In the genomic region with DNA sequence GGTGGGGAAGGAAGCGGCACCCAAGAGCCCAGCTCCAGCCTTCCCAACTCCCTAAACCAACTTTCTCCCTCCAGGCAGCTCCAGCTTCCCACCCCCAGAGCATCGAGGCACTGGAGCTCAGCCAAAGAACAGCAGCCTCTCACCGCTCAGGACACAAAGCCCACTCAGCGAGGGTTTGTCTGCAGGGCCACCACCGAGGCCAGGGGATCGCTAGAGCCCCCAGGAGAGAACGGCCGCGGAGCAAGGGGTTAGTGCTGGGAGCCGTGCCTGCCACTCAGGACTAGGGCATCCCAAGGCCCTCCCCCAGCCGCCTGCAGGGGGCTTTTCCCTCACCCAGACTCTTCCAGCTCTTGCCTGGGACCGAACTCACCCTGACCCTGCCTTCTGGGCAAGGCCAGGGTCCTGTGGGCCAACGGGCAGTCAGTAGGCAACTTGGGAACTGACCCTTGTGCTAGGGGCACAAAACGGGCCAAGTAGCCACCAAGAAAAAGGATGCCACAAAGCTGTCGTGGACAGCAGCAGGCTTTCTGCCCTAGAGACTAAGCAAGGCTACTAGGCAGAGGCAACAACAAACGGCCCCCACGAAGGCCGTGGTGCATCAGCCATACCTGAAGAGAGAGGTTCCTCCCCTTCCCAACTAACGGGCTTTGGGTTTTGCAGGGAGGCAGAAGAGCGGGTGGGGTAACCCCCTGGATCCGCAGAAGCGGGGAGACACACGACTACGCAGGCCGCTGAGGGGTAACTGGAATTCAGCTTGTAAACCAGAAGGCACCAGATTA, we compare ENCODE assay signal across 8 cellular contexts. TPM values are rescaled to one million over a fixed set of nuclear protein-coding genes. Genes with fewer than 3 reads are reported as not detected.
A peak's percentile ranks its signal among the peaks of the same experiment; 100 is the strongest.
DNase-seq lines count a peak whose midpoint lies in the region; ATAC-seq, FAIRE-seq and TF ChIP-seq lines count a peak whose summit lies in the region.

No MANE protein-coding gene starts in this region.

- H3K9me3 ChIP-seq in left ventricle myocardium inferior (replicated peaks) (no peaks in the 10 kb centered on the region), GM12878 (replicated peaks; ENCODE audit: control insufficient read depth, insufficient read depth, low read length) (no peaks in the 10 kb centered on the region), vagina (no peaks in the 10 kb centered on the region)

- CTCF ChIA-PET in GM12878 (lab: Yijun Ruan, JAX): interaction anchor here (0.9 to 5.9 kb wide), 10 partner anchors 12 to 206 kb away, joined by 3 to 35 read pairs (median 5); no protein-coding TSS in a partner anchor

- intact Hi-C loops in left ventricle myocardium inferior (cut with micrococcal nuclease) (no loop called here), Right ventricle myocardium superior (cut with DNase I) (no loop called here), GM12878 (cut with micrococcal nuclease; ENCODE audit: unreplicated experiment) (loop anchor here (1.0 kb wide), 1 partner anchor 39 kb away; no protein-coding TSS in a partner anchor), vagina (cut with DNase I) (no loop called here)

- RAD21 ChIA-PET in GM12878 (lab: Charles Lee; ENCODE audit: unreplicated experiment): interaction anchor here (0.6 to 6.4 kb wide), 10 partner anchors 12 to 504 kb away, joined by 3 to 48 read pairs (median 4); a partner anchor contains a TSS

- no peaks in the 10 kb centered on the region for H3K27me3 Mint-ChIP-seq in mesothelial cell of epicardium (ENCODE audit: low read depth)

- peak overlapping the region; percentile 83 for H3K4me3 ChIP-seq in left ventricle myocardium inferior
- peak overlapping the region; percentile 80 for H3K4me3 ChIP-seq in GM12878
- H3K4me3 ChIP-seq in vagina: peak overlapping the region; percentile 75 to 94

- H3K27me3 ChIP-seq in left ventricle myocardium inferior (ENCODE audit: low read depth) (no peaks in the 10 kb centered on the region), GM12878 (replicated peaks in 1 of 2; ENCODE audit: control insufficient read depth in 2 of 2, insufficient read depth in 2 of 2, low read length in 1 of 2) (no peaks in the 10 kb centered on the region), vagina (no peaks in the 10 kb centered on the region)

- H3K27ac ChIP-seq in left ventricle myocardium inferior (replicated peaks) (peak overlapping the region; percentile 76), GM12878 (ENCODE audit: control insufficient read depth, insufficient read depth) (peak overlapping the region; percentile 66), vagina (peak overlapping the region; percentile 97)

- peak overlapping the region; percentile 96 for H3K27ac Mint-ChIP-seq in mesothelial cell of epicardium

- TF ChIP-seq CTCF in left ventricle myocardium inferior (IDR thresholded peaks at IDR 0.05; ENCODE audit: borderline replicate concordance) (no peak), GM12878 (IDR thresholded peaks at IDR 0.05 in 2 of 3, conservative IDR thresholded peaks at IDR 0.05 in 1 of 3; ENCODE audit: control insufficient read depth in 2 of 3, extremely low read depth in 1 of 3, insufficient read depth in 1 of 3, low read depth in 3 of 3, low read length in 3 of 3) (no peak), mesothelial cell of epicardium (IDR thresholded peaks at IDR 0.05; ENCODE audit: unreplicated experiment) (peak; percentile 22), vagina (IDR thresholded peaks at IDR 0.05) (no peak)

- WGBS in GM12878 (ENCODE audit: insufficient coverage, insufficient replicate concordance, low lambda C conversion rate, missing lambda C conversion rate): 42% methylated on average over 22 of the region's 25 CpGs

- H4K20me1 ChIP-seq in GM12878 (ENCODE audit: control insufficient read depth, insufficient read depth): no peaks in the 10 kb centered on the region; the same call in 1 of the 2 replicates

- H2AFZ ChIP-seq in GM12878 (ENCODE audit: control insufficient read depth, low read depth, low read length): no peak overlapping the region

- H3K36me3 ChIP-seq in left ventricle myocardium inferior (no peaks in the 10 kb centered on the region), GM12878 (ENCODE audit: control insufficient read depth in 2 of 2, insufficient read depth in 2 of 2, low read length in 1 of 2) (peaks cover 0 to 4% of the 10 kb centered on the region in 2 experiments; a peak in 3 of 4 replicates), vagina (no peaks in the 10 kb centered on the region)

- peaks cover 52% of the 10 kb centered on the region for H3K4me1 Mint-ChIP-seq in mesothelial cell of epicardium

- H3K4me3 Mint-ChIP-seq in mesothelial cell of epicardium: peak overlapping the region; percentile 100

- no peak for ATAC-seq in Right ventricle myocardium superior (ENCODE audit: poor library complexity)
- no peak for ATAC-seq in GM12878
- ATAC-seq in HG02884 (IDR thresholded peaks at IDR 0.05; ENCODE audit: unreplicated experiment): no peak
- no peak for ATAC-seq in GM18861 (IDR thresholded peaks at IDR 0.05; ENCODE audit: unreplicated experiment)

- TF ChIP-seq POLR2A in GM12878 (IDR thresholded peaks at IDR 0.05; ENCODE audit: low read depth, low read length): no peak
- TF ChIP-seq POLR2A in vagina (IDR thresholded peaks at IDR 0.05): no peak

- SMC1A ChIA-PET in GM12878 (lab: Charles Lee; ENCODE audit: uncharacterized antibody, unreplicated experiment): interaction anchor here (1.2 to 4.7 kb wide), 9 partner anchors 12 to 51 kb away, joined by 3 to 21 read pairs (median 5); a partner anchor contains a TSS

- POLR2A ChIA-PET in GM12878 (lab: Charles Lee): interaction anchor here (0.9 to 7.9 kb wide), 8 partner anchors 12 to 51 kb away, joined by 5 to 68 read pairs (median 11); a partner anchor contains a TSS

- no peak for TF ChIP-seq RAD21 in GM12878 (IDR thresholded peaks at IDR 0.05; ENCODE audit: insufficient read depth, low read depth, low read length)

- H3K79me2 ChIP-seq in GM12878 (ENCODE audit: control insufficient read depth, insufficient read depth, low read length): peaks cover 82% of the 10 kb centered on the region

- BruUV-seq in GM12878 (replicated peaks; lab: Mats Ljungman, UMichigan): no TSS peak

- in situ Hi-C loops in GM12878 (cut with MboI): loop anchor here (10.0 kb wide), 1 partner anchor 1015 kb away; no protein-coding TSS in a partner anchor

- H3K4me1 ChIP-seq in left ventricle myocardium inferior (peaks cover 66% of the 10 kb centered on the region), GM12878 (ENCODE audit: control insufficient read depth, insufficient read depth, low read length) (peaks cover 16% of the 10 kb centered on the region), vagina (peaks cover 64% of the 10 kb centered on the region)

- peak overlapping the region; percentile 81 for H3K4me2 ChIP-seq in GM12878 (ENCODE audit: control insufficient read depth, insufficient read depth)

- no peak for DNase-seq in left ventricle myocardium inferior
- no peak for DNase-seq in Right ventricle myocardium superior
- no peak for DNase-seq in GM12878 (ENCODE audit: low read depth, low spot score)
- DNase-seq in mesothelial cell of epicardium (ENCODE audit: low spot score in 2 of 2, unreplicated experiment in 2 of 2): no peak
- no peak for DNase-seq in vagina (ENCODE audit: extremely low spot score in 2 of 2)
- no peak for DNase-seq in foreskin melanocyte

- no peak for FAIRE-seq in GM12878 (lab: Jason Lieb, UNC)

- TF ChIP-seq EP300 in GM12878 (IDR thresholded peaks at IDR 0.05; ENCODE audit: borderline replicate concordance in 1 of 2, control insufficient read depth in 1 of 2, low read depth in 2 of 2, low read length in 2 of 2): no peak

- H3K9ac ChIP-seq in GM12878 (ENCODE audit: control insufficient read depth, insufficient read depth, low read length): peak overlapping the region; percentile 74

- no peaks in the 10 kb centered on the region for H3K36me3 Mint-ChIP-seq in mesothelial cell of epicardium

- H3K9me3 Mint-ChIP-seq in mesothelial cell of epicardium: no peaks in the 10 kb centered on the region

RNA-seq across cellular contexts. Expression of a gene that starts 2.3 kb away (rescaled TPM):
- 28.4 TPM for total RNA-seq in left ventricle myocardium inferior
- total RNA-seq in Right ventricle myocardium superior: 24.7 TPM
- 24.5 and 28.7 TPM in 2 replicates for total RNA-seq in GM12878 (2013; cell fraction: nucleolus; rRNA removed)
- total RNA-seq in GM12878 (2014; rRNA removed): 18.8 and 25.5 TPM in 2 replicates
- total RNA-seq in GM12878 (2014; rRNA removed; fragmentation: Illumina TruSeq; extraction: Trizol): 8.8 and 10.6 TPM in 2 replicates
- 86.1 and 92.7 TPM in 2 replicates for total RNA-seq in GM12878 (2021)
- 14.7 TPM for polyA plus RNA-seq in GM12878 (2011; ENCODE audit: low read depth)
- 2.3 and 4.1 TPM in 2 replicates for polyA plus RNA-seq in GM12878 (2011; rRNA removed)
- 11.0 and 15.4 TPM in 2 replicates for polyA plus RNA-seq in GM12878 (2011; cell fraction: cytosol; rRNA removed)
- 29.9 and 55.9 TPM in 2 replicates for polyA plus RNA-seq in GM12878 (2011; cell fraction: nucleus; rRNA removed)
- 25.7 and 35.7 TPM in 2 replicates for polyA plus RNA-seq in GM12878 (2012)
- polyA plus RNA-seq in GM12878 (2014; fragmentation: Illumina TruSeq; extraction: Trizol): 7.4 and 21.5 TPM in 2 replicates
- 1 to 10 TPM; 3.9 to 7.6 TPM for polyA plus RNA-seq in GM12878 (2014; fragmentation: Nextera tagmentation; extraction: Ambion mirVana)
- polyA plus RNA-seq in GM12878 (2014; rRNA removed): 32.0 and 45.1 TPM in 2 replicates
- 10 to 100 TPM; 39.3 to 39.8 TPM for polyA plus RNA-seq in GM12878 (2016; fragmentation: Nextera tagmentation; extraction: Ambion mirVana)
- polyA minus RNA-seq in GM12878 (2011; rRNA and poly(A)+ RNA removed): 4.8 and 11.2 TPM in 2 replicates
- 28.6 and 29.6 TPM in 2 replicates for polyA minus RNA-seq in GM12878 (2011; cell fraction: cytosol; rRNA and poly(A)+ RNA removed)
- 9.9 and 19.6 TPM in 2 replicates for polyA minus RNA-seq in GM12878 (2011; cell fraction: nucleus; rRNA and poly(A)+ RNA removed)
- total RNA-seq in mesothelial cell of epicardium: 96.3 to 99.9 TPM (median 98.5 TPM) in 3 replicates
- 38.8 TPM for total RNA-seq in vagina

RNA-seq across cellular contexts. Expression of a gene that starts 3.2 kb away (rescaled TPM):
- 6.4 TPM for total RNA-seq in left ventricle myocardium inferior
- total RNA-seq in Right ventricle myocardium superior: 7.1 TPM
- 2.9 and 4.2 TPM in 2 replicates for total RNA-seq in GM12878 (2013; cell fraction: nucleolus; rRNA removed)
- 5.0 and 8.5 TPM in 2 replicates for total RNA-seq in GM12878 (2014; rRNA removed)
- 1.6 and 1.7 TPM in 2 replicates for total RNA-seq in GM12878 (2014; rRNA removed; fragmentation: Illumina TruSeq; extraction: Trizol)
- 6.1 and 6.3 TPM in 2 replicates for total RNA-seq in GM12878 (2021)
- 1.3 TPM for polyA plus RNA-seq in GM12878 (2011; ENCODE audit: low read depth)
- polyA plus RNA-seq in GM12878 (2011; rRNA removed): 3.0 and 4.2 TPM in 2 replicates
- polyA plus RNA-seq in GM12878 (2011; cell fraction: cytosol; rRNA removed): 9.1 and 11.2 TPM in 2 replicates
- polyA plus RNA-seq in GM12878 (2011; cell fraction: nucleus; rRNA removed): 4.7 and 5.0 TPM in 2 replicates
- 5.0 and 5.4 TPM in 2 replicates for polyA plus RNA-seq in GM12878 (2012)
- polyA plus RNA-seq in GM12878 (2014; fragmentation: Illumina TruSeq; extraction: Trizol): 0.36 and 0.88 TPM in 2 replicates
- polyA plus RNA-seq in GM12878 (2014; fragmentation: Nextera tagmentation; extraction: Ambion mirVana): under 1 TPM; 0.45 to 0.99 TPM
- 5.6 and 7.0 TPM in 2 replicates for polyA plus RNA-seq in GM12878 (2014; rRNA removed)
- polyA plus RNA-seq in GM12878 (2016; fragmentation: Nextera tagmentation; extraction: Ambion mirVana): 1 to 10 TPM; 4.0 to 4.8 TPM
- 3.2 and 6.9 TPM in 2 replicates for polyA minus RNA-seq in GM12878 (2011; rRNA and poly(A)+ RNA removed)
- polyA minus RNA-seq in GM12878 (2011; cell fraction: cytosol; rRNA and poly(A)+ RNA removed): 0.94 and 2.7 TPM in 2 replicates
- 3.0 and 3.4 TPM in 2 replicates for polyA minus RNA-seq in GM12878 (2011; cell fraction: nucleus; rRNA and poly(A)+ RNA removed)
- 11.5 to 15.0 TPM (median 14.2 TPM) in 3 replicates for total RNA-seq in mesothelial cell of epicardium
- 8.6 TPM for total RNA-seq in vagina

RNA-seq across cellular contexts. Expression of a gene that starts 24.9 kb away (rescaled TPM):
- 7.5 TPM for total RNA-seq in left ventricle myocardium inferior
- total RNA-seq in Right ventricle myocardium superior: 11.1 TPM
- 8.3 and 9.0 TPM in 2 replicates for total RNA-seq in GM12878 (2013; cell fraction: nucleolus; rRNA removed)
- 2.1 and 2.2 TPM in 2 replicates for total RNA-seq in GM12878 (2014; rRNA removed)
- total RNA-seq in GM12878 (2014; rRNA removed; fragmentation: Illumina TruSeq; extraction: Trizol): 1.6 and 1.8 TPM in 2 replicates
- total RNA-seq in GM12878 (2021): 4.9 and 6.8 TPM in 2 replicates
- polyA plus RNA-seq in GM12878 (2011; ENCODE audit: low read depth): 3.9 TPM
- 1.1 and 1.6 TPM in 2 replicates for polyA plus RNA-seq in GM12878 (2011; rRNA removed)
- polyA plus RNA-seq in GM12878 (2011; cell fraction: cytosol; rRNA removed): 2.1 and 2.3 TPM in 2 replicates
- 4.1 and 6.0 TPM in 2 replicates for polyA plus RNA-seq in GM12878 (2011; cell fraction: nucleus; rRNA removed)
- polyA plus RNA-seq in GM12878 (2012): 7.1 and 8.3 TPM in 2 replicates
- polyA plus RNA-seq in GM12878 (2014; fragmentation: Illumina TruSeq; extraction: Trizol): 0.19 and 1.3 TPM in 2 replicates
- polyA plus RNA-seq in GM12878 (2014; fragmentation: Nextera tagmentation; extraction: Ambion mirVana): not detected
- polyA plus RNA-seq in GM12878 (2014; rRNA removed): 4.0 and 4.5 TPM in 2 replicates
- under 1 TPM in 1 of 2 experiments, not detected in 1; 0.36 TPM for polyA plus RNA-seq in GM12878 (2016; fragmentation: Nextera tagmentation; extraction: Ambion mirVana)
- 0.44 and 2.3 TPM in 2 replicates for polyA minus RNA-seq in GM12878 (2011; rRNA and poly(A)+ RNA removed)
- polyA minus RNA-seq in GM12878 (2011; cell fraction: cytosol; rRNA and poly(A)+ RNA removed): 0.83 TPM in 1 of 2 replicates, not detected in the other
- polyA minus RNA-seq in GM12878 (2011; cell fraction: nucleus; rRNA and poly(A)+ RNA removed): 0.96 and 2.1 TPM in 2 replicates
- 7.2 to 8.5 TPM (median 7.2 TPM) in 3 replicates for total RNA-seq in mesothelial cell of epicardium
- total RNA-seq in vagina: 4.2 TPM

RNA-seq across cellular contexts. Expression of a gene that starts 34.5 kb away (rescaled TPM):
- total RNA-seq in left ventricle myocardium inferior (67.1 TPM), Right ventricle myocardium superior (70.4 TPM), GM12878 (2014; rRNA removed) (82.6 and 100 TPM in 2 replicates), GM12878 (2014; rRNA removed; fragmentation: Illumina TruSeq; extraction: Trizol) (59.6 and 69.5 TPM in 2 replicates), GM12878 (2021) (113 and 123 TPM in 2 replicates), mesothelial cell of epicardium (76.8 to 82.0 TPM (median 79.3 TPM) in 3 replicates), vagina (66.8 TPM)
- total RNA-seq in GM12878 (2013; cell fraction: nucleolus; rRNA removed): 17.5 and 20.3 TPM in 2 replicates
- 40.6 TPM for polyA plus RNA-seq in GM12878 (2011; ENCODE audit: low read depth)
- polyA plus RNA-seq in GM12878 (2011; rRNA removed) (25.4 and 45.1 TPM in 2 replicates), GM12878 (2014; fragmentation: Illumina TruSeq; extraction: Trizol) (88.7 and 97.7 TPM in 2 replicates), GM12878 (2014; fragmentation: Nextera tagmentation; extraction: Ambion mirVana) (10 to 100 TPM in 1 of 2 experiments, 1 to 10 TPM in 1; 7.9 to 26.6 TPM), GM12878 (2014; rRNA removed) (158 TPM in 2 replicates), GM12878 (2016; fragmentation: Nextera tagmentation; extraction: Ambion mirVana) (100 to 1,000 TPM; 209 to 212 TPM)
- polyA plus RNA-seq in GM12878 (2011; cell fraction: cytosol; rRNA removed): 77.8 and 104 TPM in 2 replicates
- polyA plus RNA-seq in GM12878 (2011; cell fraction: nucleus; rRNA removed): 54.2 and 67.6 TPM in 2 replicates
- 64.3 and 68.0 TPM in 2 replicates for polyA plus RNA-seq in GM12878 (2012)
- 31.8 and 50.4 TPM in 2 replicates for polyA minus RNA-seq in GM12878 (2011; rRNA and poly(A)+ RNA removed)
- polyA minus RNA-seq in GM12878 (2011; cell fraction: cytosol; rRNA and poly(A)+ RNA removed): 17.2 and 25.0 TPM in 2 replicates
- polyA minus RNA-seq in GM12878 (2011; cell fraction: nucleus; rRNA and poly(A)+ RNA removed): 13.3 and 24.4 TPM in 2 replicates

RNA-seq across cellular contexts. Expression of a gene that starts 43.2 kb away (rescaled TPM):
- 10.0 TPM for total RNA-seq in left ventricle myocardium inferior
- 10.3 TPM for total RNA-seq in Right ventricle myocardium superior
- 91.6 and 99.6 TPM in 2 replicates for total RNA-seq in GM12878 (2013; cell fraction: nucleolus; rRNA removed)
- 77.1 and 92.8 TPM in 2 replicates for total RNA-seq in GM12878 (2014; rRNA removed)
- 19.0 and 19.5 TPM in 2 replicates for total RNA-seq in GM12878 (2014; rRNA removed; fragmentation: Illumina TruSeq; extraction: Trizol)
- total RNA-seq in GM12878 (2021): 112 and 120 TPM in 2 replicates
- polyA plus RNA-seq in GM12878 (2011; ENCODE audit: low read depth): 15.0 TPM
- 8.5 and 22.0 TPM in 2 replicates for polyA plus RNA-seq in GM12878 (2011; rRNA removed)
- polyA plus RNA-seq in GM12878 (2011; cell fraction: cytosol; rRNA removed): 33.8 and 45.0 TPM in 2 replicates
- polyA plus RNA-seq in GM12878 (2011; cell fraction: nucleus; rRNA removed): 299 and 365 TPM in 2 replicates
- 51.0 and 62.3 TPM in 2 replicates for polyA plus RNA-seq in GM12878 (2012)
- 2.2 and 14.6 TPM in 2 replicates for polyA plus RNA-seq in GM12878 (2014; fragmentation: Illumina TruSeq; extraction: Trizol)
- polyA plus RNA-seq in GM12878 (2014; fragmentation: Nextera tagmentation; extraction: Ambion mirVana): 1 to 10 TPM in 1 of 2 experiments, under 1 TPM in 1; 0.71 to 6.0 TPM
- polyA plus RNA-seq in GM12878 (2014; rRNA removed): 102 and 116 TPM in 2 replicates
- 10 to 100 TPM; 66.6 to 81.6 TPM for polyA plus RNA-seq in GM12878 (2016; fragmentation: Nextera tagmentation; extraction: Ambion mirVana)
- 9.7 and 37.3 TPM in 2 replicates for polyA minus RNA-seq in GM12878 (2011; rRNA and poly(A)+ RNA removed)
- 23.3 and 31.5 TPM in 2 replicates for polyA minus RNA-seq in GM12878 (2011; cell fraction: cytosol; rRNA and poly(A)+ RNA removed)
- 47.1 and 68.5 TPM in 2 replicates for polyA minus RNA-seq in GM12878 (2011; cell fraction: nucleus; rRNA and poly(A)+ RNA removed)
- total RNA-seq in mesothelial cell of epicardium: 52.2 to 64.4 TPM (median 62.8 TPM) in 3 replicates
- 36.6 TPM for total RNA-seq in vagina
